12 cellular contexts compared by ENCODE assay signal in the genomic region with DNA sequence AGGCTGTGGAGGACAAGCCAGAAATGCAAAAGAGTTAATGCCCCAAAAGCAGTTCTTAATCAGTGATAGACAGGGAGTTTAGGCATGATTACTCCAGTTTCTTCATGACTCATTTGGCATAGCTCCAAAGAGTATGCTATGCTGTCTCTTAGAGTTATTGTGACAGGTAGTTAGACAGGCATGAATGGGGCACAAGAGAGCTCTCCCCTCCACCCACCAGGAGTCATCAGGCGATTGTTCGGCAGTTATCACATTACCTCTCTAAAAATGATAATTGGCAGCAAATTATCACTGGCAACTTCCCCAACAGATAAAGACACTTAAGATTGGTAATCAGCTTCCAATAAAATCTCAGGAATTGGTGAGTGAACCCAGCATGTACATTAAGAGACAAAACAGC.
DNase-seq lines count a peak whose midpoint lies in the region; ATAC-seq, FAIRE-seq and TF ChIP-seq lines count a peak whose summit lies in the region.
"Had no signal": no experiment of that assay in that cellular context is flagged by ENCODE, and none has a peak within 500 bp of the region (broad histone marks: within the 10 kb centered on the region; RNA-seq: fewer than 3 reads in every experiment).

No MANE protein-coding gene starts in this region.

- H3K4me3 ChIP-seq in PC-9: no peak overlapping the region
- no peak overlapping the region for H3K4me3 ChIP-seq in endothelial cell of umbilical vein (replicated peaks in 1 of 3; ENCODE audit: insufficient read depth in 1 of 3, low read depth in 1 of 3, low read length in 3 of 3)
- no peak overlapping the region for H3K4me3 ChIP-seq in small intestine (ENCODE audit: low read depth in 1 of 2, low read length in 2 of 2)

- no peaks in the 10 kb centered on the region for H3K36me3 Mint-ChIP-seq in activated naive CD4-positive, alpha-beta T cell treated with anti-CD3 and anti-CD28 coated beads, Interleukin-2, amount 10 ng/mL, durations not matched to agents 7 days and 5 days

- H3K4me1 Mint-ChIP-seq in activated naive CD4-positive, alpha-beta T cell treated with anti-CD3 and anti-CD28 coated beads, Interleukin-2, amount 10 ng/mL, durations not matched to agents 7 days and 5 days: peaks cover 8% of the 10 kb centered on the region

- H3K36me3 ChIP-seq in PC-9 (ENCODE audit: low read depth) (no peaks in the 10 kb centered on the region), endothelial cell of umbilical vein (ENCODE audit: control insufficient read depth in 2 of 2, extremely low read depth in 1 of 2, insufficient read depth in 2 of 2, low read length in 2 of 2) (no peaks in the 10 kb centered on the region), small intestine (ENCODE audit: control insufficient read depth in 2 of 2, insufficient read depth in 2 of 2, low read length in 2 of 2) (no peaks in the 10 kb centered on the region)

- TF ChIP-seq POLR2A in endothelial cell of umbilical vein (IDR thresholded peaks at IDR 0.05; ENCODE audit: low read depth, low read length): no peak
- no peak for TF ChIP-seq POLR2A in H54 (IDR thresholded peaks at IDR 0.05; ENCODE audit: low read depth, low read length)

- H3F3A ChIP-seq in PC-9 (ENCODE audit: insufficient read depth, low read depth): peaks cover 41% of the 10 kb centered on the region

- intact Hi-C loops in PC-9 (cut with micrococcal nuclease; ENCODE audit: unreplicated experiment): loop anchor here (1.0 to 10.0 kb wide), 4 partner anchors 20 to 354 kb away; no protein-coding TSS in a partner anchor
- intact Hi-C loops in endothelial cell of umbilical vein (cut with micrococcal nuclease): no loop called here

- no peak overlapping the region for H2AFZ ChIP-seq in PC-9
- H2AFZ ChIP-seq in endothelial cell of umbilical vein (ENCODE audit: low read depth, low read length): no peak overlapping the region

- H4K20me1 ChIP-seq in PC-9 (ENCODE audit: insufficient read depth): no peaks in the 10 kb centered on the region
- H4K20me1 ChIP-seq in endothelial cell of umbilical vein (replicated peaks; ENCODE audit: control insufficient read depth, extremely low read depth, insufficient read depth, low read length): no peaks in the 10 kb centered on the region

- peak overlapping the region; percentile 45 for H3K27ac Mint-ChIP-seq in activated naive CD4-positive, alpha-beta T cell treated with anti-CD3 and anti-CD28 coated beads, Interleukin-2, amount 10 ng/mL, durations not matched to agents 7 days and 5 days

- POLR2A ChIA-PET in PC-9 (lab: Charles Lee; ENCODE audit: unreplicated experiment): no interaction called here
- POLR2A ChIA-PET in endothelial cell of umbilical vein (lab: Charles Lee): no interaction called here

- no peaks in the 10 kb centered on the region for H3K9me3 Mint-ChIP-seq in activated naive CD4-positive, alpha-beta T cell treated with anti-CD3 and anti-CD28 coated beads, Interleukin-2, amount 10 ng/mL, durations not matched to agents 7 days and 5 days

- no peaks in the 10 kb centered on the region for H3K9me2 ChIP-seq in PC-9 (ENCODE audit: insufficient read depth)

- H3K79me2 ChIP-seq in PC-9 (ENCODE audit: low read depth): no peaks in the 10 kb centered on the region
- H3K79me2 ChIP-seq in endothelial cell of umbilical vein (ENCODE audit: control insufficient read depth, insufficient read depth, low read length): no peaks in the 10 kb centered on the region

- WGBS in small intestine, 3 donors: 8 to 36% (median 24%) methylated on average over 2 of the region's 2 CpGs

- no TSS peak for BruUV-seq in PC-9 (replicated peaks; lab: Mats Ljungman, UMichigan)
- no TSS peak for BruUV-seq in endothelial cell of umbilical vein (replicated peaks; lab: Mats Ljungman, UMichigan)

- no peak for ATAC-seq in GM21529 (IDR thresholded peaks at IDR 0.05; ENCODE audit: unreplicated experiment)

- no peak overlapping the region for H3K9ac ChIP-seq in endothelial cell of umbilical vein (replicated peaks; ENCODE audit: extremely low read depth, insufficient read depth, low read length)

- H3K4me3 Mint-ChIP-seq in activated naive CD4-positive, alpha-beta T cell treated with anti-CD3 and anti-CD28 coated beads, Interleukin-2, amount 10 ng/mL, durations not matched to agents 7 days and 5 days: no peak overlapping the region

- no peak for DNase-seq in activated naive CD4-positive, alpha-beta T cell treated with anti-CD3 and anti-CD28 coated beads, Interleukin-2, amount 10 ng/mL, durations not matched to agents 7 days and 5 days
- no peak for DNase-seq in activated naive CD4-positive, alpha-beta T cell treated with Interleukin-2 at 50 U/mL for 16 hours
- DNase-seq in PC-9 (peak; percentile 35 to 89), endothelial cell of umbilical vein (ENCODE audit: low read depth, low spot score) (no peak), small intestine (peak; percentile 25), H54 (ENCODE audit: insufficient read length, low spot score) (no peak), KG1 (lab: John Stamatoyannopoulos, UW) (no peak)
- DNase-seq: activated gamma-delta T cell treated with Interleukin-2 at 50 U/mL for 16 hours, NCI-H1694 had no signal

- dilution Hi-C loops in endothelial cell of umbilical vein (cut with MboI; ENCODE audit: extremely low pct_ligation_motif_present, low sequenced_read_pairs): no loop called here

- TF ChIP-seq CTCF in PC-9 (conservative IDR thresholded peaks at IDR 0.05) (no peak), endothelial cell of umbilical vein (IDR thresholded peaks at IDR 0.05; ENCODE audit: extremely low read depth in 1 of 2, insufficient read depth in 1 of 2, low read depth in 1 of 2, low read length in 2 of 2) (no peak)

- no peaks in the 10 kb centered on the region for H3K9me1 ChIP-seq in endothelial cell of umbilical vein (replicated peaks; ENCODE audit: control insufficient read depth, extremely low read depth, insufficient read depth, low read length)

- H3K27me3 ChIP-seq in PC-9 (ENCODE audit: insufficient read depth, low read depth): no peaks in the 10 kb centered on the region
- H3K27me3 ChIP-seq in endothelial cell of umbilical vein (ENCODE audit: control insufficient read depth in 2 of 2, insufficient read depth in 2 of 2, low read length in 2 of 2): peaks cover 0 to 6% of the 10 kb centered on the region in 2 experiments
- H3K27me3 ChIP-seq in small intestine (ENCODE audit: control insufficient read depth in 2 of 2, insufficient read depth in 2 of 2, low read length in 2 of 2): no peaks in the 10 kb centered on the region

- peak overlapping the region; percentile 65 for H3K4me2 ChIP-seq in PC-9
- H3K4me2 ChIP-seq in endothelial cell of umbilical vein (ENCODE audit: insufficient read depth, low read length): no peak overlapping the region

- H3K9me3 ChIP-seq in PC-9 (ENCODE audit: insufficient read depth, low read depth) (no peaks in the 10 kb centered on the region), endothelial cell of umbilical vein (replicated peaks; ENCODE audit: control insufficient read depth, insufficient read depth, low read length) (no peaks in the 10 kb centered on the region), small intestine (ENCODE audit: control insufficient read depth, low read depth) (no peaks in the 10 kb centered on the region)

- no peak for FAIRE-seq in endothelial cell of umbilical vein (lab: Jason Lieb, UNC)
- no peak for FAIRE-seq in small intestine (lab: Jason Lieb, UNC)
- FAIRE-seq in H54 (lab: Jason Lieb, UNC): no peak
- FAIRE-seq: GM18507 had no signal

- H3K4me1 ChIP-seq in PC-9 (replicated peaks; ENCODE audit: insufficient read depth) (peaks cover 57% of the 10 kb centered on the region), endothelial cell of umbilical vein (ENCODE audit: control insufficient read depth, extremely low read depth, insufficient read depth, low read length) (peaks cover 34% of the 10 kb centered on the region), small intestine (ENCODE audit: control insufficient read depth in 2 of 2, insufficient read depth in 1 of 2, low read depth in 1 of 2, low read length in 1 of 2) (no peaks in the 10 kb centered on the region)

- no peaks in the 10 kb centered on the region for H3K27me3 Mint-ChIP-seq in activated naive CD4-positive, alpha-beta T cell treated with anti-CD3 and anti-CD28 coated beads, Interleukin-2, amount 10 ng/mL, durations not matched to agents 7 days and 5 days

- CTCF ChIA-PET in activated naive CD4-positive, alpha-beta T cell treated with anti-CD3 and anti-CD28 coated beads, Interleukin-2, amount 10 ng/mL, durations not matched to agents 7 days and 5 days (lab: Charles Lee): no interaction called here
- CTCF ChIA-PET in PC-9 (lab: Charles Lee) (interaction anchor here (1.1 kb wide), 1 partner anchor 47 kb away, joined by 15 read pairs; no protein-coding TSS in a partner anchor), endothelial cell of umbilical vein (lab: Charles Lee) (interaction anchor here (0.6 kb wide), 1 partner anchor 184 kb away, joined by 3 read pairs; no protein-coding TSS in a partner anchor)

- H3K27ac ChIP-seq in PC-9 (peak overlapping the region; percentile 57), endothelial cell of umbilical vein (ENCODE audit: insufficient read depth, low read depth, low read length) (no peak overlapping the region), small intestine (ENCODE audit: low read depth in 1 of 2, low read length in 1 of 2) (no peak overlapping the region)
- H3K27ac ChIP-seq: C4-2B had no signal

TF ChIP-seq in endothelial cell of umbilical vein, 7 proteins besides CTCF, POLR2A, EP300 and RAD21:
- TF ChIP-seq MYC (IDR thresholded peaks at IDR 0.05; ENCODE audit: low read depth, low read length): no peak
- peak; percentile 50 for TF ChIP-seq FOS (IDR thresholded peaks at IDR 0.05; ENCODE audit: borderline replicate concordance, insufficient read depth, low read length)
- no peak for TF ChIP-seq JUN (IDR thresholded peaks at IDR 0.05; ENCODE audit: borderline replicate concordance, insufficient read depth, insufficient read length, low read depth)
- TF ChIP-seq GATA2 (IDR thresholded peaks at IDR 0.05; ENCODE audit: insufficient read depth, insufficient read length, low read depth, low read length): peak; percentile 30

Comparison
In these comparisons a context has a peak if more than half of its experiments do, and no peak if none do; other contexts are left out.
1. DNase-seq: peak in PC-9 (2 of 2) and small intestine (single experiment); none in activated naive CD4-positive, alpha-beta T cell treated with anti-CD3 and anti-CD28 coated beads, Interleukin-2, amount 10 ng/mL, durations not matched to agents 7 days and 5 days (single experiment), activated naive CD4-positive, alpha-beta T cell treated with Interleukin-2 at 50 U/mL for 16 hours (single experiment), endothelial cell of umbilical vein (single experiment), H54 (single experiment) and KG1 (single experiment).